In the genomic region with DNA sequence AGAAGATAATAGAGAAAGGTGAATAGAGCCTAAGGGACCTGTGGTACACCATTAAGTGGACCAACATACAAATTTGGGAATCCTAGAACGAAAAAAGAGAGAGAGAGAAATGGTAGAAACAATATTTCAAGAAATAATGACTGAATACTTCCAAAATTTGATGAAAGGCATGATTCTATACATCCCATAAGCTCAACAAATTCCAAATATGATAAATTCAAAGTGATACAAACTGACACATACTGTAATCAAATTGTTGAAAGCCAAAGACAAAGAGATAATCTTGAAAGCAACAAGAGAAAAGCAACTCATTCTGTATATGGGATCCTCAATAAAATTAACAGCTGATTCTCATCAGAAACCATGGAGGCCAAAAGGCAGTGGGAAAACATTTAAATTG, we compare ENCODE assay signal across 11 cellular contexts.
"Had no signal": no experiment of that assay in that cellular context is flagged by ENCODE, and none has a peak within 500 bp of the region (broad histone marks: within the 10 kb centered on the region; RNA-seq: fewer than 3 reads in every experiment).

No MANE protein-coding gene starts in this region.

- H3K4me3 ChIP-seq: GM23248, GM23338, HAP-1 had no signal

- FAIRE-seq: H1, H54 had no signal

- H3K9me3 Mint-ChIP-seq: HFFc6 had no signal

- DNase-seq: GM23248, GOT3, H7, H9, HCEC 1CT, HFFc6 had no signal

- H3K4me1 Mint-ChIP-seq: GM23338, H9 had no signal

- H3K9ac ChIP-seq: GM23248 had no signal

- H3K4me3 Mint-ChIP-seq: GM23338, H9, HFFc6 had no signal

- H3K27ac Mint-ChIP-seq: GM23338, H9, HFFc6 had no signal

- H3K4me2 ChIP-seq: GM23338 had no signal

- H3K9me3 ChIP-seq: HAP-1 had no signal

- H3K4me1 ChIP-seq: HAP-1 had no signal

- H2AFZ ChIP-seq: GM23248, GM23338 had no signal

- ATAC-seq: GM23338, HCT116 had no signal

- H3K27ac ChIP-seq: GM23248 had no signal

- H3K36me3 ChIP-seq: HAP-1 had no signal
